ENCODE assay signal across 8 cellular contexts in genomic region chr3:45995370-45996192, GRCh38. TPM values are rescaled to one million over a fixed set of nuclear protein-coding genes. Genes with fewer than 3 reads are reported as not detected.
DNase-seq lines count a peak whose midpoint lies in the region; ATAC-seq and TF ChIP-seq lines count a peak whose summit lies in the region.

Gene FYCO1 (minus strand): TSS chr3:45995824. CDS start chr3:45984910, 10,914 bp downstream.

- ATAC-seq in GM19023 (IDR thresholded peaks at IDR 0.05; ENCODE audit: unreplicated experiment) (peak; percentile 91), HG03196 (IDR thresholded peaks at IDR 0.05; ENCODE audit: unreplicated experiment) (peak; percentile 90)

- H3K36me3 ChIP-seq in colonic mucosa, result no peaks in the 10 kb centered on the region

- TF ChIP-seq CTCF in AG10803 (conservative IDR thresholded peaks at IDR 0.05; ENCODE audit: low read length), result no peak
- no peak for TF ChIP-seq CTCF in colonic mucosa (IDR thresholded peaks at IDR 0.05)

- no peaks in the 10 kb centered on the region for H3K9me3 ChIP-seq in colonic mucosa

- DNase-seq in AG10803 (ENCODE audit: low read depth), result peak; percentile 83
- DNase-seq in NCI-H524 (lab: John Stamatoyannopoulos, UW), result peak; percentile 77 to 86
- peak; percentile 94 for DNase-seq in activated CD4-positive, alpha-beta T cell treated with anti-CD3 and anti-CD28 coated beads for 48 hours
- peak; percentile 93 for DNase-seq in colonic mucosa
- peak; percentile 91 for DNase-seq in kidney tubule cell (ENCODE audit: low spot score)
- DNase-seq in stimulated activated CD4-positive, alpha-beta T cell treated with anti-CD3 and anti-CD28 coated beads, Interleukin-1b, Interleukin-23, amount 100 ng/mL, for 24 hours (ENCODE audit: low read depth in 4 of 4, low spot score in 1 of 4), result peak; percentile 67 to 88 (median 79)

- peak within 1 kb of the TSS; percentile 86 for H3K27ac ChIP-seq in colonic mucosa

- peak within 1 kb of the TSS; percentile 83 to 88 for H3K9ac ChIP-seq in colonic mucosa (ENCODE audit: low read depth in 2 of 2, low read length in 2 of 2)

- no peaks in the 10 kb centered on the region for H3K27me3 ChIP-seq in colonic mucosa

- H3K4me1 ChIP-seq in colonic mucosa, result no peaks in the 10 kb centered on the region

- intact Hi-C loops in colonic mucosa (cut with DNase I), result no loop called here

- H3K4me3 ChIP-seq in AG10803 (ENCODE audit: low read length), result peak within 1 kb of the TSS; percentile 91
- H3K4me3 ChIP-seq in colonic mucosa, result peak within 1 kb of the TSS; percentile 92

RNA-seq across cellular contexts. Expression of gene FYCO1, which starts in this region (rescaled TPM):
- 10 to 100 TPM; 21.7 to 30.8 TPM for total RNA-seq in colonic mucosa

Comparison
In these comparisons a context has a peak if more than half of its experiments do, and no peak if none do; other contexts are left out.
1. Peak in every context shown above with its lines: DNase-seq, ATAC-seq, H3K4me3 ChIP-seq and H3K27ac ChIP-seq.